Comparison of ENCODE assay signal across 7 cellular contexts in the genomic region with DNA sequence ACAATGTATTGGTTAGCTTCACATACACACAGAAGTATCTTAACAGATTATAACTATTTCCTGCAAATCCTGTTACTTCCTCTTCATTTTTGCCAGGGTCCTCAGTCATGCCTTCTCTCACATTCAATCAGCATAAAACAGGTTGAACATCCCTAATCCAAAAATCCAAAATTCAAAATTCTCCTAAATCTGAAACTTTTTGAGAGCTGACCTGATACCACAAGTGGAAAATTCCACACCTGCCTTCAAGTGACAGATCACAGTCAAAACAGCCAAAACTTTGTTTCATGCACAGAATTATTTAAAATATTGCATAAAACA.
"Had no signal": no experiment of that assay in that cellular context is flagged by ENCODE, and none has a peak within 500 bp of the region (broad histone marks: within the 10 kb centered on the region; RNA-seq: fewer than 3 reads in every experiment).

No MANE protein-coding gene starts in this region.

- H3K9me3 ChIP-seq: ovary, psoas muscle, right lobe of liver had no signal

- H3K4me3 ChIP-seq: lung, ovary, psoas muscle, right lobe of liver had no signal

- DNase-seq: activated B cell treated with CpG ODN at 0.5 μM for 24 hours, kidney had no signal

- H3K27ac ChIP-seq: dorsolateral prefrontal cortex, ovary, psoas muscle, right lobe of liver had no signal

- H3K4me1 ChIP-seq: psoas muscle, right lobe of liver had no signal

- H3K36me3 ChIP-seq: ovary, right lobe of liver had no signal

- H3K27me3 ChIP-seq: ovary, right lobe of liver had no signal
